Comparison of ENCODE assay signal across 23 cellular contexts in the genomic region with DNA sequence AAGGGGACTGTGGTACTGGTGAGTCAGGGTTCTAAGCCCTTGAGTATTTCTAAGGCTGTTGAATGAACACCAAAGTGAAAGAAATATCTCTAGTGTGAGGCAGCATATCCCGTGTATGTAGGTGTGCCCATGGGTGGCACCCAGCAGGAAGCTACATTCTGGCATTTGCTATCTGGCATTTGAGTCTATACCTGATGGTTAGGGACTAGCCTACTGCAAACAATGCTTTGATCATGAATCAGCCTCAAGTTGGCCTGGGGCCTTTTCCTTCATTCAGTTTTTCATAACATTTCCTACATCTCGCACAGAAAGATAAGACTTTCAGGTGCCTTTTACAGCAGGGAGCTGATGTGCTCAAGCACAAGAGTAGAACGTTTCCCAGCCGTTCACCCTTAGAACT.
DNase-seq lines count a peak whose midpoint lies in the region; ATAC-seq and TF ChIP-seq lines count a peak whose summit lies in the region.
"Had no signal": no experiment of that assay in that cellular context is flagged by ENCODE, and none has a peak within 500 bp of the region (broad histone marks: within the 10 kb centered on the region; RNA-seq: fewer than 3 reads in every experiment).

No MANE protein-coding gene starts in this region.

- no peak overlapping the region for H3K4me2 ChIP-seq in mammary epithelial cell (ENCODE audit: insufficient read depth, low read depth, low read length)
- H3K4me2 ChIP-seq: GM23338 had no signal

- peak; percentile 25 for DNase-seq in mammary epithelial cell
- no peak for DNase-seq in breast epithelium (ENCODE audit: low spot score in 2 of 2)
- peak; percentile 13 for DNase-seq in RWPE1 (ENCODE audit: low spot score)
- peak; percentile 26 for DNase-seq in epithelial cell of prostate (ENCODE audit: low read depth, low spot score)
- DNase-seq in activated CD8-positive, alpha-beta memory T cell treated with anti-CD3 and anti-CD28 coated beads, Interleukin-2, amount 10 ng/mL, durations not matched to agents 7 days and 5 days = no peak
- DNase-seq in activated gamma-delta T cell (lab: John Stamatoyannopoulos, UW) = no peak
- no peak for DNase-seq in CD8-positive, alpha-beta T cell
- DNase-seq: H9; MV-4-11; NCI-H1105; NCI-H146; NCI-H1930; NCI-H2107; NCI-H446; NCI-H524 treated with DMSO at 0.1 percent for 48 hours; NK-92 treated with Interleukin-12 subunit alpha and Interleukin-12 subunit beta, amount 100 ng/mL, for 24 hours; RPMI8226 had no signal

- H3K79me2 ChIP-seq in mammary epithelial cell (ENCODE audit: insufficient read depth, low read length) = no peaks in the 10 kb centered on the region

- no peaks in the 10 kb centered on the region for H3K27me3 Mint-ChIP-seq in activated CD8-positive, alpha-beta memory T cell treated with anti-CD3 and anti-CD28 coated beads, Interleukin-2, amount 10 ng/mL, durations not matched to agents 7 days and 5 days
- no peaks in the 10 kb centered on the region for H3K27me3 Mint-ChIP-seq in CD8-positive, alpha-beta T cell (ENCODE audit: low read depth)
- H3K27me3 Mint-ChIP-seq: B cell had no signal

- peak overlapping the region; percentile 65 for H2AFZ ChIP-seq in mammary epithelial cell (ENCODE audit: low read depth, low read length)
- H2AFZ ChIP-seq: GM23338 had no signal

- POLR2A ChIA-PET in RWPE1 (lab: Yijun Ruan, JAX; ENCODE audit: low non-redundant PET) = no interaction called here
- POLR2A ChIA-PET in CD8-positive, alpha-beta T cell (lab: Charles Lee) = no interaction called here

- no peak for ATAC-seq in activated CD8-positive, alpha-beta memory T cell treated with anti-CD3 and anti-CD28 coated beads, Interleukin-2, amount 10 ng/mL, durations not matched to agents 7 days and 5 days
- ATAC-seq in HG03097 (IDR thresholded peaks at IDR 0.05; ENCODE audit: low FRiP score, unreplicated experiment) = no peak
- ATAC-seq in CD8-positive, alpha-beta T cell = no peak
- ATAC-seq: GM12878, GM23338 had no signal

- H3K4me1 ChIP-seq in mammary epithelial cell (ENCODE audit: insufficient read depth, low read length) (peaks cover 6% of the 10 kb centered on the region), breast epithelium (no peaks in the 10 kb centered on the region)
- no peaks in the 10 kb centered on the region for H3K4me1 ChIP-seq in CD8-positive, alpha-beta T cell (ENCODE audit: insufficient read depth, low read length)

- H3K27ac ChIP-seq in mammary epithelial cell (ENCODE audit: insufficient read depth, low read depth, low read length) (no peak overlapping the region), breast epithelium (no peak overlapping the region), RWPE1 (no peak overlapping the region), epithelial cell of prostate (peak overlapping the region; percentile 74)
- no peak overlapping the region for H3K27ac ChIP-seq in CD8-positive, alpha-beta T cell (ENCODE audit: low read depth, low read length)
- H3K27ac ChIP-seq: 22Rv1, SK-N-MC had no signal

- no peaks in the 10 kb centered on the region for H4K20me1 ChIP-seq in mammary epithelial cell (ENCODE audit: insufficient read depth, low read length)

- no peaks in the 10 kb centered on the region for H3K9me3 ChIP-seq in mammary epithelial cell (replicated peaks; ENCODE audit: insufficient read depth, low read length)
- no peaks in the 10 kb centered on the region for H3K9me3 ChIP-seq in breast epithelium
- no peaks in the 10 kb centered on the region for H3K9me3 ChIP-seq in CD8-positive, alpha-beta T cell (ENCODE audit: low read length)

- no peaks in the 10 kb centered on the region for H3K36me3 ChIP-seq in mammary epithelial cell (ENCODE audit: insufficient read depth, low read length)
- no peaks in the 10 kb centered on the region for H3K36me3 ChIP-seq in breast epithelium
- no peaks in the 10 kb centered on the region for H3K36me3 ChIP-seq in CD8-positive, alpha-beta T cell (ENCODE audit: insufficient read depth, low read length)

- WGBS in mammary epithelial cell (ENCODE audit: low coverage, missing lambda C conversion rate) = 43% methylated on average over 4 of the region's 4 CpGs

- CTCF ChIA-PET in mammary epithelial cell (lab: Charles Lee; ENCODE audit: low non-redundant PET) = no interaction called here
- CTCF ChIA-PET in RWPE1 (lab: Yijun Ruan, JAX) = interaction anchor here (0.8 kb wide), 1 partner anchor 11 kb away, joined by 6 read pairs; no protein-coding TSS in a partner anchor
- CTCF ChIA-PET in activated CD8-positive, alpha-beta memory T cell treated with anti-CD3 and anti-CD28 coated beads, Interleukin-2, amount 10 ng/mL, durations not matched to agents 7 days and 5 days (lab: Charles Lee) = no interaction called here
- CTCF ChIA-PET in CD8-positive, alpha-beta T cell (lab: Charles Lee) = no interaction called here

- intact Hi-C loops in mammary epithelial cell (cut with micrococcal nuclease) (loop anchor here (1.0 to 5.0 kb wide), 2 partner anchors 86 to 776 kb away; a partner anchor contains a TSS), breast epithelium (cut with DNase I; ENCODE audit: low total_unique reads) (no loop called here)
- intact Hi-C loops in CD8-positive, alpha-beta T cell (cut with DNase I, micrococcal nuclease) = no loop called here

- H3K9me3 Mint-ChIP-seq in activated CD8-positive, alpha-beta memory T cell treated with anti-CD3 and anti-CD28 coated beads, Interleukin-2, amount 10 ng/mL, durations not matched to agents 7 days and 5 days (ENCODE audit: low read depth) = no peaks in the 10 kb centered on the region
- peaks cover 3% of the 10 kb centered on the region for H3K9me3 Mint-ChIP-seq in CD8-positive, alpha-beta T cell
- H3K9me3 Mint-ChIP-seq: GM23338 had no signal

- H3K9ac ChIP-seq in mammary epithelial cell (ENCODE audit: insufficient read depth, low read length) = no peak overlapping the region

- no peaks in the 10 kb centered on the region for H3K36me3 Mint-ChIP-seq in activated CD8-positive, alpha-beta memory T cell treated with anti-CD3 and anti-CD28 coated beads, Interleukin-2, amount 10 ng/mL, durations not matched to agents 7 days and 5 days
- no peaks in the 10 kb centered on the region for H3K36me3 Mint-ChIP-seq in CD8-positive, alpha-beta T cell

- no peak for TF ChIP-seq POLR2A in breast epithelium (IDR thresholded peaks at IDR 0.05)

- no TSS peak for BruUV-seq in mammary epithelial cell (replicated peaks; lab: Mats Ljungman, UMichigan)

- in situ Hi-C loops in mammary epithelial cell (cut with MboI; ENCODE audit: low sequenced_read_pairs in 2 of 2) = loop anchor here (10.0 to 25.0 kb wide), 2 partner anchors 534 to 536 kb away; no protein-coding TSS in a partner anchor

- dilution Hi-C loops in mammary epithelial cell (cut with HindIII; ENCODE audit: low sequenced_read_pairs) = no loop called here

- H3K4me1 Mint-ChIP-seq in activated CD8-positive, alpha-beta memory T cell treated with anti-CD3 and anti-CD28 coated beads, Interleukin-2, amount 10 ng/mL, durations not matched to agents 7 days and 5 days = no peaks in the 10 kb centered on the region
- no peaks in the 10 kb centered on the region for H3K4me1 Mint-ChIP-seq in CD8-positive, alpha-beta T cell (ENCODE audit: low read depth)
- H3K4me1 Mint-ChIP-seq: B cell had no signal

- no peak overlapping the region for H3K27ac Mint-ChIP-seq in activated CD8-positive, alpha-beta memory T cell treated with anti-CD3 and anti-CD28 coated beads, Interleukin-2, amount 10 ng/mL, durations not matched to agents 7 days and 5 days
- no peak overlapping the region for H3K27ac Mint-ChIP-seq in CD8-positive, alpha-beta T cell
- H3K27ac Mint-ChIP-seq: B cell, GM23338, H9 had no signal

- H3K4me3 ChIP-seq in mammary epithelial cell (replicated peaks in 1 of 3; ENCODE audit: insufficient read depth in 1 of 3, low read depth in 2 of 3, low read length in 3 of 3) (no peak overlapping the region), breast epithelium (no peak overlapping the region)
- H3K4me3 ChIP-seq in CD8-positive, alpha-beta T cell (ENCODE audit: low read depth, low read length) = no peak overlapping the region
- H3K4me3 ChIP-seq: GM12878, GM23338, SK-N-MC had no signal

- TF ChIP-seq CTCF in mammary epithelial cell (conservative IDR thresholded peaks at IDR 0.05 in 1 of 2, IDR thresholded peaks at IDR 0.05 in 1 of 2; ENCODE audit: extremely low read depth in 1 of 2, insufficient read depth in 1 of 2, low read depth in 1 of 2, low read length in 2 of 2) = no peak
- TF ChIP-seq CTCF in breast epithelium (IDR thresholded peaks at IDR 0.05) = no peak
- TF ChIP-seq CTCF in RWPE1 (conservative IDR thresholded peaks at IDR 0.05; ENCODE audit: low read depth) = no peak
- TF ChIP-seq CTCF in CD8-positive, alpha-beta T cell (IDR thresholded peaks at IDR 0.05) = no peak

- no peaks in the 10 kb centered on the region for H3K27me3 ChIP-seq in mammary epithelial cell (ENCODE audit: insufficient read depth, low read length)
- H3K27me3 ChIP-seq in breast epithelium = no peaks in the 10 kb centered on the region
- H3K27me3 ChIP-seq in CD8-positive, alpha-beta T cell (ENCODE audit: insufficient read depth, low read length) = no peaks in the 10 kb centered on the region

- H3K4me3 Mint-ChIP-seq in activated CD8-positive, alpha-beta memory T cell treated with anti-CD3 and anti-CD28 coated beads, Interleukin-2, amount 10 ng/mL, durations not matched to agents 7 days and 5 days = no peak overlapping the region
- H3K4me3 Mint-ChIP-seq in CD8-positive, alpha-beta T cell = no peak overlapping the region
- H3K4me3 Mint-ChIP-seq: B cell, GM23338, H9 had no signal

Comparison
In these comparisons a context has a peak if more than half of its experiments do, and no peak if none do; other contexts are left out.
1. DNase-seq: peak in mammary epithelial cell (single experiment), RWPE1 (single experiment) and epithelial cell of prostate (single experiment); none in breast epithelium (0 of 2), activated CD8-positive, alpha-beta memory T cell treated with anti-CD3 and anti-CD28 coated beads, Interleukin-2, amount 10 ng/mL, durations not matched to agents 7 days and 5 days (single experiment), activated gamma-delta T cell (single experiment) and CD8-positive, alpha-beta T cell (0 of 7).